16 cellular contexts compared by ENCODE assay signal in the genomic region with DNA sequence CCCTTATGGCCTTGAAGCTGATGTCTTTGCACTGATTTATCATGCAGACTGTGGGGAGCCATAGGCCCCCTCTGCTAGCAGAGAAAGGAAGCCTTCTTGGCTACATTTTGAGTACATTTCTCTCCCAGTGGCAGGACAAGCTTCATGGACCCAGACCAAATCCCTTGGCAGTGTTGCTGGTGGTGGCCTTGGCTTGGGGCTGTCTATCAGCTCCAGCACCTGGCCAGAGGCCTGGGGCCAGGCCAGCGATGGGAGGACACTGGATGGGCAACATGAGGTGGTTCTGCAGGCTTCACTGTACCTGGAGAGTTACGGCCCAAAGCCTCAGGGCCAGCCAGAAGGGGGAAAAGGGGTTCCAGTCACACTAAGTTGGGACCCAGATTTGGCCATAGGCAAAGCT.
DNase-seq lines count a peak whose midpoint lies in the region; TF ChIP-seq lines count a peak whose summit lies in the region.
"Had no signal": no experiment of that assay in that cellular context is flagged by ENCODE, and none has a peak within 500 bp of the region (broad histone marks: within the 10 kb centered on the region; RNA-seq: fewer than 3 reads in every experiment).

No MANE protein-coding gene starts in this region.

- no peak overlapping the region for H3K9ac ChIP-seq in neuronal stem cell (ENCODE audit: low read depth, low read length, poor library complexity)
- H3K9ac ChIP-seq in stomach smooth muscle (ENCODE audit: low read length in 2 of 2), result no peak overlapping the region

- no peaks in the 10 kb centered on the region for H3K9me3 ChIP-seq in adrenal gland (replicated peaks in 1 of 3)
- no peaks in the 10 kb centered on the region for H3K9me3 ChIP-seq in esophagus muscularis mucosa
- H3K9me3 ChIP-seq in neuronal stem cell (replicated peaks in 1 of 2; ENCODE audit: control insufficient read depth in 2 of 2, insufficient read depth in 1 of 2, low read depth in 1 of 2, low read length in 2 of 2), result peaks cover 0 to 3% of the 10 kb centered on the region in 2 donors
- H3K9me3 ChIP-seq in stomach smooth muscle (ENCODE audit: control insufficient read depth in 2 of 2, low read length in 2 of 2), result no peaks in the 10 kb centered on the region
- H3K9me3 ChIP-seq: Caco-2, Peyer's patch had no signal

- H3K4ac ChIP-seq in neuronal stem cell (ENCODE audit: low read length), result no peak overlapping the region

- intact Hi-C loops in adrenal gland (cut with DNase I), result no loop called here
- intact Hi-C loops in esophagus muscularis mucosa (cut with DNase I), result no loop called here

- no peak overlapping the region for H3K4me2 ChIP-seq in neuronal stem cell (ENCODE audit: insufficient read depth, low read length, poor library complexity, severe bottlenecking)

- no peak overlapping the region for H2BK12ac ChIP-seq in neuronal stem cell (ENCODE audit: low read length)

- WGBS in adrenal gland, 4 donors, result 53 to 85% (median 63%) methylated on average over 2 of the region's 2 CpGs
- no CpG with 5 or more reads among the region's 2 CpGs for WGBS in esophagus muscularis mucosa
- no CpG with 5 or more reads among the region's 2 CpGs for WGBS in neuronal stem cell (ENCODE audit: extremely low coverage in 2 of 2, insufficient read length in 2 of 2, insufficient replicate concordance in 1 of 2), 2 donors

- H3K27ac ChIP-seq in adrenal gland (no peak overlapping the region), esophagus muscularis mucosa (replicated peaks in 1 of 4) (peak overlapping the region; percentile 70 to 81 (median 75)), neuronal stem cell (replicated peaks; ENCODE audit: low read length) (no peak overlapping the region), stomach smooth muscle (ENCODE audit: low read length) (peak overlapping the region; percentile 87)
- H3K27ac ChIP-seq: Peyer's patch had no signal

- H3K4me3 ChIP-seq in adrenal gland (no peak overlapping the region), esophagus muscularis mucosa (no peak overlapping the region), neuronal stem cell (ENCODE audit: low read length in 2 of 2) (no peak overlapping the region), stomach smooth muscle (ENCODE audit: low read length in 2 of 2) (peak overlapping the region in 1 of 2 donors; percentile 3)
- H3K4me3 ChIP-seq: Peyer's patch had no signal

- H3K79me1 ChIP-seq in neuronal stem cell (ENCODE audit: low read depth, low read length), result no peaks in the 10 kb centered on the region

- peak overlapping the region; percentile 38 for H2AK5ac ChIP-seq in neuronal stem cell (ENCODE audit: low read depth, low read length)

- no peak overlapping the region for H3K23ac ChIP-seq in neuronal stem cell (ENCODE audit: low read depth, low read length, poor library complexity)

- H3K18ac ChIP-seq in neuronal stem cell (ENCODE audit: low read length), result peak overlapping the region; percentile 0

- no peak overlapping the region for H2BK15ac ChIP-seq in neuronal stem cell (ENCODE audit: low read length)

- peaks cover 12% of the 10 kb centered on the region in 2 donors for H3K4me1 ChIP-seq in adrenal gland (replicated peaks in 1 of 2)
- H3K4me1 ChIP-seq in esophagus muscularis mucosa, result peaks cover 23 to 35% (median 30%) of the 10 kb centered on the region in 4 donors
- peaks cover 11 to 14% of the 10 kb centered on the region in 2 donors for H3K4me1 ChIP-seq in neuronal stem cell (ENCODE audit: control insufficient read depth in 2 of 2, insufficient read depth in 1 of 2, low read depth in 1 of 2, low read length in 2 of 2)
- H3K4me1 ChIP-seq in stomach smooth muscle (ENCODE audit: control insufficient read depth, insufficient read depth, low read length), result peaks cover 30% of the 10 kb centered on the region
- H3K4me1 ChIP-seq: Caco-2 had no signal

- no peak overlapping the region for H2BK120ac ChIP-seq in neuronal stem cell (ENCODE audit: low read depth, low read length)

- H3K27me3 ChIP-seq in adrenal gland (no peaks in the 10 kb centered on the region), esophagus muscularis mucosa (no peaks in the 10 kb centered on the region), neuronal stem cell (ENCODE audit: control insufficient read depth in 3 of 3, insufficient read depth in 3 of 3, low read depth in 1 of 3, low read length in 3 of 3) (no peaks in the 10 kb centered on the region), stomach smooth muscle (ENCODE audit: control insufficient read depth in 1 of 2, insufficient read depth in 2 of 2, low read length in 2 of 2) (no peaks in the 10 kb centered on the region)
- H3K27me3 ChIP-seq: Peyer's patch had no signal

- no peak overlapping the region for H2BK5ac ChIP-seq in neuronal stem cell (ENCODE audit: low read length)

- H3K36me3 ChIP-seq in adrenal gland (replicated peaks in 1 of 2) (no peaks in the 10 kb centered on the region), esophagus muscularis mucosa (peaks cover 0 to 7% (median 0%) of the 10 kb centered on the region in 4 donors), neuronal stem cell (replicated peaks in 1 of 2; ENCODE audit: control insufficient read depth in 2 of 2, insufficient read depth in 2 of 2, low read length in 2 of 2) (no peaks in the 10 kb centered on the region), stomach smooth muscle (ENCODE audit: control insufficient read depth in 2 of 2, insufficient read depth in 2 of 2, low read length in 2 of 2) (no peaks in the 10 kb centered on the region)
- H3K36me3 ChIP-seq: Peyer's patch had no signal

- DNase-seq in adrenal gland, result peak; percentile 45 to 81 (median 62)
- DNase-seq in esophagus muscularis mucosa (ENCODE audit: extremely low spot score), result no peak
- no peak for DNase-seq in neuronal stem cell (ENCODE audit: low spot score)
- DNase-seq in NCI-H1092 (lab: John Stamatoyannopoulos, UW), result no peak
- no peak for DNase-seq in Ammon's horn (ENCODE audit: low spot score)
- no peak for DNase-seq in NCI-H2171 treated with DMSO at 0.1 percent for 48 hours (lab: John Stamatoyannopoulos, UW)
- no peak for DNase-seq in NCI-H128 (lab: John Stamatoyannopoulos, UW; ENCODE audit: unreplicated experiment)
- DNase-seq: Caco-2, DMS53, HFFc6, KBM-7, NCI-H146, NCI-H2081, Peyer's patch, SHP77 had no signal

- H3K14ac ChIP-seq in neuronal stem cell (ENCODE audit: low read length), result no peak overlapping the region

- no peak overlapping the region for H2AFZ ChIP-seq in neuronal stem cell (ENCODE audit: low read length)

- no peak for TF ChIP-seq CTCF in adrenal gland (IDR thresholded peaks at IDR 0.05)
- no peak for TF ChIP-seq CTCF in esophagus muscularis mucosa (IDR thresholded peaks at IDR 0.05)

- H4K8ac ChIP-seq in neuronal stem cell (ENCODE audit: low read depth, low read length), result no peak overlapping the region

- no peak overlapping the region for H4K91ac ChIP-seq in neuronal stem cell (ENCODE audit: low read depth, low read length, poor library complexity)

- TF ChIP-seq EP300 in esophagus muscularis mucosa (IDR thresholded peaks at IDR 0.05), result no peak

- no peak for TF ChIP-seq POLR2A in adrenal gland (IDR thresholded peaks at IDR 0.05)
- TF ChIP-seq POLR2A in esophagus muscularis mucosa (IDR thresholded peaks at IDR 0.05; ENCODE audit: low read depth), result no peak

Comparison
In these comparisons a context has a peak if more than half of its experiments do, and no peak if none do; other contexts are left out.
1. DNase-seq: peak in adrenal gland (7 of 7); none in esophagus muscularis mucosa (single experiment), neuronal stem cell (single experiment), NCI-H1092 (single experiment), Ammon's horn (single experiment), NCI-H2171 treated with DMSO at 0.1 percent for 48 hours (single experiment) and NCI-H128 (single experiment).
2. H3K27ac ChIP-seq: peak in esophagus muscularis mucosa (4 of 4) and stomach smooth muscle (single experiment); none in adrenal gland (0 of 5) and neuronal stem cell (single experiment).